Comparison of ENCODE assay signal across 11 cellular contexts in genomic region chr19:54431255-54431838, GRCh38. TPM values are rescaled to one million over a fixed set of nuclear protein-coding genes. Genes with fewer than 3 reads are reported as not detected.
DNase-seq lines count a peak whose midpoint lies in the region; ATAC-seq and TF ChIP-seq lines count a peak whose summit lies in the region.
"Had no signal": no experiment of that assay in that cellular context is flagged by ENCODE, and none has a peak within 500 bp of the region (broad histone marks: within the 10 kb centered on the region; RNA-seq: fewer than 3 reads in every experiment).

No MANE protein-coding gene starts in this region.

- H3K27ac Mint-ChIP-seq in activated naive CD8-positive, alpha-beta T cell treated with anti-CD3 and anti-CD28 coated beads, Interleukin-2, amount 10 ng/mL, durations not matched to agents 7 days and 5 days, result no peak overlapping the region
- H3K27ac Mint-ChIP-seq in activated naive CD8-positive, alpha-beta T cell treated with anti-CD3 and anti-CD28 coated beads, Interleukin-2, amount 50 U/mL, for 24 hours, result no peak overlapping the region
- H3K27ac Mint-ChIP-seq in type B pancreatic cell, result peak overlapping the region; percentile 87
- H3K27ac Mint-ChIP-seq in T-cell, result no peak overlapping the region

- POLR2A ChIA-PET in activated naive CD8-positive, alpha-beta T cell treated with anti-CD3 and anti-CD28 coated beads, Interleukin-2, amount 10 ng/mL, durations not matched to agents 7 days and 5 days (lab: Charles Lee), result interaction anchor here (2.4 kb wide), 1 partner anchor 17 kb away, joined by 9 read pairs; the partner anchor contains the start of gene LENG8
- POLR2A ChIA-PET in T-cell (lab: Charles Lee), result no interaction called here

- ATAC-seq in activated naive CD8-positive, alpha-beta T cell treated with anti-CD3 and anti-CD28 coated beads, Interleukin-2, amount 10 ng/mL, durations not matched to agents 7 days and 5 days (ENCODE audit: low read depth), result no peak
- no peak for ATAC-seq in activated naive CD8-positive, alpha-beta T cell treated with anti-CD3 and anti-CD28 coated beads, Interleukin-2, amount 50 U/mL, for 24 hours
- ATAC-seq in HG02973 (IDR thresholded peaks at IDR 0.05; ENCODE audit: unreplicated experiment) (no peak), T-cell (replicated peaks in 1 of 4) (no peak)

- H3K9me3 ChIP-seq in iPS-18a (ENCODE audit: control insufficient read depth, low read depth, low read length), result no peaks in the 10 kb centered on the region
- H3K9me3 ChIP-seq: ascending aorta had no signal

- H3K27me3 ChIP-seq in iPS-18a (ENCODE audit: control insufficient read depth, insufficient read depth, low read length), result no peaks in the 10 kb centered on the region

- H3K9me3 Mint-ChIP-seq in activated naive CD8-positive, alpha-beta T cell treated with anti-CD3 and anti-CD28 coated beads, Interleukin-2, amount 10 ng/mL, durations not matched to agents 7 days and 5 days, result no peaks in the 10 kb centered on the region
- no peaks in the 10 kb centered on the region for H3K9me3 Mint-ChIP-seq in activated naive CD8-positive, alpha-beta T cell treated with anti-CD3 and anti-CD28 coated beads, Interleukin-2, amount 50 U/mL, for 24 hours
- H3K9me3 Mint-ChIP-seq in type B pancreatic cell (no peaks in the 10 kb centered on the region), T-cell (no peaks in the 10 kb centered on the region)

- H3K36me3 Mint-ChIP-seq in activated naive CD8-positive, alpha-beta T cell treated with anti-CD3 and anti-CD28 coated beads, Interleukin-2, amount 10 ng/mL, durations not matched to agents 7 days and 5 days, result peaks cover 3% of the 10 kb centered on the region
- no peaks in the 10 kb centered on the region for H3K36me3 Mint-ChIP-seq in activated naive CD8-positive, alpha-beta T cell treated with anti-CD3 and anti-CD28 coated beads, Interleukin-2, amount 50 U/mL, for 24 hours (ENCODE audit: low read depth)
- H3K36me3 Mint-ChIP-seq in type B pancreatic cell (no peaks in the 10 kb centered on the region), T-cell (no peaks in the 10 kb centered on the region)

- H3K27ac ChIP-seq in iPS-18a (ENCODE audit: low read length), result no peak overlapping the region
- H3K27ac ChIP-seq: ascending aorta, KMS-11 had no signal

- peak overlapping the region; percentile 3 for H3K4me3 Mint-ChIP-seq in activated naive CD8-positive, alpha-beta T cell treated with anti-CD3 and anti-CD28 coated beads, Interleukin-2, amount 10 ng/mL, durations not matched to agents 7 days and 5 days
- no peak overlapping the region for H3K4me3 Mint-ChIP-seq in activated naive CD8-positive, alpha-beta T cell treated with anti-CD3 and anti-CD28 coated beads, Interleukin-2, amount 50 U/mL, for 24 hours
- H3K4me3 Mint-ChIP-seq in type B pancreatic cell (peak overlapping the region; percentile 80), T-cell (peak overlapping the region in 1 of 3 donors; percentile 64)

- no peak overlapping the region for H3K9ac ChIP-seq in iPS-18a (ENCODE audit: low read length)
- H3K9ac ChIP-seq: KMS-11 had no signal

- no peaks in the 10 kb centered on the region for H3K36me3 ChIP-seq in iPS-18a (ENCODE audit: control insufficient read depth, low read depth, low read length)
- H3K36me3 ChIP-seq: ascending aorta had no signal

- CTCF ChIA-PET in T-cell (lab: Charles Lee), result interaction anchor here in 1 of 2 donors (0.6 kb wide), 1 partner anchor 128 kb away, joined by 3 read pairs; no protein-coding TSS in a partner anchor

- H3K27me3 Mint-ChIP-seq in activated naive CD8-positive, alpha-beta T cell treated with anti-CD3 and anti-CD28 coated beads, Interleukin-2, amount 10 ng/mL, durations not matched to agents 7 days and 5 days, result peaks cover 12% of the 10 kb centered on the region
- H3K27me3 Mint-ChIP-seq in activated naive CD8-positive, alpha-beta T cell treated with anti-CD3 and anti-CD28 coated beads, Interleukin-2, amount 50 U/mL, for 24 hours, result peaks cover 22% of the 10 kb centered on the region
- peaks cover 16% of the 10 kb centered on the region for H3K27me3 Mint-ChIP-seq in type B pancreatic cell
- H3K27me3 Mint-ChIP-seq in T-cell, result peaks cover 11 to 23% of the 10 kb centered on the region in 2 donors

- peaks cover 10% of the 10 kb centered on the region for H3K4me1 ChIP-seq in iPS-18a (ENCODE audit: control insufficient read depth, low read depth, low read length)

- peaks cover 15% of the 10 kb centered on the region for H3K4me1 Mint-ChIP-seq in activated naive CD8-positive, alpha-beta T cell treated with anti-CD3 and anti-CD28 coated beads, Interleukin-2, amount 10 ng/mL, durations not matched to agents 7 days and 5 days
- H3K4me1 Mint-ChIP-seq in activated naive CD8-positive, alpha-beta T cell treated with anti-CD3 and anti-CD28 coated beads, Interleukin-2, amount 50 U/mL, for 24 hours, result peaks cover 16% of the 10 kb centered on the region
- H3K4me1 Mint-ChIP-seq in type B pancreatic cell (ENCODE audit: unreplicated experiment), result peaks cover 13% of the 10 kb centered on the region
- peaks cover 19 to 28% (median 19%) of the 10 kb centered on the region in 3 donors for H3K4me1 Mint-ChIP-seq in T-cell

- H3K4me3 ChIP-seq in iPS-18a (ENCODE audit: low read length), result peak overlapping the region; percentile 62

- TF ChIP-seq CTCF in type B pancreatic cell (conservative IDR thresholded peaks at IDR 0.05), result peak; percentile 6

- no peak for DNase-seq in activated naive CD8-positive, alpha-beta T cell treated with anti-CD3 and anti-CD28 coated beads, Interleukin-2, amount 10 ng/mL, durations not matched to agents 7 days and 5 days
- DNase-seq in activated naive CD8-positive, alpha-beta T cell treated with anti-CD3 and anti-CD28 coated beads, Interleukin-2, amount 50 U/mL, for 24 hours, result no peak
- DNase-seq in astrocyte of the hippocampus (ENCODE audit: low read depth, low spot score) (peak; percentile 61), type B pancreatic cell (ENCODE audit: extremely low spot score, unreplicated experiment) (no peak), DMS153 treated with DMSO at 0.1 percent for 48 hours (lab: John Stamatoyannopoulos, UW; ENCODE audit: unreplicated experiment) (no peak), T-cell (no peak)

RNA-seq across cellular contexts. Expression of gene TTYH1, which starts 16.1 kb away (rescaled TPM):
- 1 to 10 TPM; 1.1 to 1.9 TPM for total RNA-seq in activated naive CD8-positive, alpha-beta T cell treated with anti-CD3 and anti-CD28 coated beads, Interleukin-2, amount 10 ng/mL, durations not matched to agents 7 days and 5 days
- total RNA-seq in type B pancreatic cell (ENCODE audit: low replicate concordance) (8.7 and 50.7 TPM in 2 replicates), T-cell (under 1 TPM in 2 of 5 donors, not detected in 3; 0.26 to 0.41 TPM)

RNA-seq across cellular contexts. Expression of gene LENG8, which starts 17.7 kb away (rescaled TPM):
- total RNA-seq in activated naive CD8-positive, alpha-beta T cell treated with anti-CD3 and anti-CD28 coated beads, Interleukin-2, amount 10 ng/mL, durations not matched to agents 7 days and 5 days, result 100 to 1,000 TPM; 338 to 359 TPM
- total RNA-seq in type B pancreatic cell (ENCODE audit: low replicate concordance) (135 and 196 TPM in 2 replicates), T-cell (100 to 1,000 TPM; 506 to 622 (median 618) TPM)

RNA-seq across cellular contexts. Expression of gene LENG9, which starts 32.2 kb away (rescaled TPM):
- total RNA-seq in activated naive CD8-positive, alpha-beta T cell treated with anti-CD3 and anti-CD28 coated beads, Interleukin-2, amount 10 ng/mL, durations not matched to agents 7 days and 5 days, result 1 to 10 TPM; 6.2 to 7.0 TPM
- total RNA-seq in type B pancreatic cell (ENCODE audit: low replicate concordance) (3.9 and 4.2 TPM in 2 replicates), T-cell (1 to 10 TPM; 2.2 to 7.9 (median 7.5) TPM)

RNA-seq across cellular contexts. Expression of gene CDC42EP5, which starts 41.7 kb away (rescaled TPM):
- not detected for total RNA-seq in activated naive CD8-positive, alpha-beta T cell treated with anti-CD3 and anti-CD28 coated beads, Interleukin-2, amount 10 ng/mL, durations not matched to agents 7 days and 5 days
- total RNA-seq in type B pancreatic cell (ENCODE audit: low replicate concordance) (16.1 and 24.3 TPM in 2 replicates), T-cell (under 1 TPM in 1 of 5 donors, not detected in 4; 0.43 TPM)
- total RNA-seq: mononuclear cell had no signal
